ENCODE assay signal across 14 cellular contexts in the genomic region with DNA sequence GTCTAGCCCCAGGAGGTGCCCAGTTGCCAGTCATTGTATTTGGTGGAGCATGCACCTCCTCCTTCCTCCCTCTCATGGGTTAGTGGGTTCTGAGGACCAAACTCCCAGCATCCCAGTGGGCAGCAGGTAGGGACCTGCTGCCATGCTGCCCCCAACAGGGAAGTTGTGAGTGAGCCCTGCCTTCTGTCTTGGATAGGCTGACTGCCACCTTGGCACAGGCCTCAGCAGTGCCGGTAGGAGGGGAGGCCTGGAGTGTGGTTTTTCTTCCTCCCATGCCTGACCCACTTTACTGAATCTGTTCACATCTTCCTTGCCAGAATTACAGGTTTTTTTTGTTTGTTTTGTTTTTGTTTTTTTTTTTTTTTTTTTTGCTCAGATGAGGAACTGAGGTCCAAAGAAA. TPM values are rescaled to one million over a fixed set of nuclear protein-coding genes. Genes with fewer than 3 reads are reported as not detected.
A peak's percentile ranks its signal among the peaks of the same experiment; 100 is the strongest.
DNase-seq lines count a peak whose midpoint lies in the region; ATAC-seq and TF ChIP-seq lines count a peak whose summit lies in the region.
"Had no signal": no experiment of that assay in that cellular context is flagged by ENCODE, and none has a peak within 500 bp of the region (broad histone marks: within the 10 kb centered on the region; RNA-seq: fewer than 3 reads in every experiment).

No MANE protein-coding gene starts in this region.

- no peaks in the 10 kb centered on the region for H3K27me3 ChIP-seq in Panc1 (ENCODE audit: control insufficient read depth, insufficient read depth, low read length)

- H3K36me3 ChIP-seq in Panc1 (ENCODE audit: control insufficient read depth, insufficient read depth, low read length), result no peaks in the 10 kb centered on the region; the same call in 1 of the 2 replicates

- intact Hi-C loops in Panc1 (cut with micrococcal nuclease; ENCODE audit: unreplicated experiment), result no loop called here
- intact Hi-C loops in posterior cingulate gyrus (cut with DNase I), result no loop called here

- H3K4me3 ChIP-seq in Panc1 (ENCODE audit: low read depth in 2 of 2, low read length in 2 of 2), result no peak overlapping the region

- H3K9me3 ChIP-seq in Panc1 (ENCODE audit: control insufficient read depth, insufficient read depth, low read depth, low read length), result no peaks in the 10 kb centered on the region

- H3K4me1 Mint-ChIP-seq in activated T-cell treated with anti-CD3 and anti-CD28 coated beads, Interleukin-2, amount 50 U/mL, for 24 hours (ENCODE audit: low read depth), result peaks cover 72% of the 10 kb centered on the region
- peaks cover 78% of the 10 kb centered on the region for H3K4me1 Mint-ChIP-seq in central memory CD8-positive, alpha-beta T cell

- no TSS peak for BruUV-seq in Panc1 (replicated peaks; lab: Mats Ljungman, UMichigan)

- H3K4me3 Mint-ChIP-seq in activated T-cell treated with anti-CD3 and anti-CD28 coated beads, Interleukin-2, amount 50 U/mL, for 24 hours, result no peak overlapping the region
- H3K4me3 Mint-ChIP-seq in central memory CD8-positive, alpha-beta T cell, result peak overlapping the region; percentile 26
- H3K4me3 Mint-ChIP-seq: memory B cell had no signal

- no peaks in the 10 kb centered on the region for H3K9me3 Mint-ChIP-seq in activated T-cell treated with anti-CD3 and anti-CD28 coated beads, Interleukin-2, amount 50 U/mL, for 24 hours
- H3K9me3 Mint-ChIP-seq in central memory CD8-positive, alpha-beta T cell, result no peaks in the 10 kb centered on the region
- H3K9me3 Mint-ChIP-seq: memory B cell had no signal

- H3K27me3 Mint-ChIP-seq in activated T-cell treated with anti-CD3 and anti-CD28 coated beads, Interleukin-2, amount 50 U/mL, for 24 hours, result no peaks in the 10 kb centered on the region
- no peaks in the 10 kb centered on the region for H3K27me3 Mint-ChIP-seq in central memory CD8-positive, alpha-beta T cell
- H3K27me3 Mint-ChIP-seq: memory B cell had no signal

- H3K27ac ChIP-seq in Panc1 (ENCODE audit: low read length), result no peak overlapping the region

- CTCF ChIA-PET in Panc1 (lab: Charles Lee), result interaction anchor here (0.6 kb wide), 1 partner anchor 31 kb away, joined by 6 read pairs; no protein-coding TSS in a partner anchor

- no peak for DNase-seq in activated T-cell treated with anti-CD3 and anti-CD28 coated beads, Interleukin-2, amount 50 U/mL, for 24 hours
- DNase-seq in activated T-cell treated with anti-CD3 and anti-CD28 coated beads for 4 hours, result no peak
- no peak for DNase-seq in Panc1 (ENCODE audit: low read depth, low spot score)
- no peak for DNase-seq in central memory CD8-positive, alpha-beta T cell (ENCODE audit: low spot score in 2 of 2)
- DNase-seq in posterior cingulate gyrus, result peak in 6 of 10 donors; percentile 34 to 90 (median 66)
- no peak for DNase-seq in NCI-H1092 treated with DMSO at 0.1 percent for 48 hours (lab: John Stamatoyannopoulos, UW)
- DNase-seq in Ammon's horn (ENCODE audit: low spot score), result no peak
- no peak for DNase-seq in NCI-H510A treated with DMSO at 0.1 percent for 48 hours (lab: John Stamatoyannopoulos, UW)
- DNase-seq: ACHN, Calu3, Kasumi-1, NCI-H1694, NCI-H526 treated with DMSO at 0.1 percent for 48 hours had no signal

- H3K36me3 Mint-ChIP-seq in activated T-cell treated with anti-CD3 and anti-CD28 coated beads, Interleukin-2, amount 50 U/mL, for 24 hours (ENCODE audit: low read depth), result peaks cover 80% of the 10 kb centered on the region
- H3K36me3 Mint-ChIP-seq in central memory CD8-positive, alpha-beta T cell (ENCODE audit: insufficient read depth), result peaks cover 37% of the 10 kb centered on the region

- H3K27ac Mint-ChIP-seq in activated T-cell treated with anti-CD3 and anti-CD28 coated beads, Interleukin-2, amount 50 U/mL, for 24 hours, result peak overlapping the region; percentile 89
- H3K27ac Mint-ChIP-seq in central memory CD8-positive, alpha-beta T cell (ENCODE audit: low read depth), result peak overlapping the region; percentile 98
- H3K27ac Mint-ChIP-seq: memory B cell had no signal

- POLR2A ChIA-PET in Panc1 (lab: Charles Lee), result no interaction called here

- in situ Hi-C loops in Panc1 (cut with HindIII; ENCODE audit: low pct_unique_long_range_greater_than_20kb, low sequenced_read_pairs), result no loop called here

- 0 out of 2 replicates have a peak, but pooled peaks have one; percentile 33 for ATAC-seq in Panc1
- no peak for ATAC-seq in central memory CD8-positive, alpha-beta T cell (replicated peaks; ENCODE audit: extremely low read depth, poor library complexity, severe bottlenecking)

- TF ChIP-seq CTCF in Panc1 (IDR thresholded peaks at IDR 0.05), result no peak

- H3K4me1 ChIP-seq in Panc1 (ENCODE audit: control insufficient read depth, insufficient read depth, low read length), result no peaks in the 10 kb centered on the region

RNA-seq across cellular contexts. Expression of gene PLCG1, which starts 24.5 kb away (rescaled TPM):
- total RNA-seq in Panc1 (2021; ENCODE audit: unreplicated experiment), result 159 TPM
- polyA plus RNA-seq in Panc1 (2012; ENCODE audit: insufficient read length), result 189 TPM

Comparison
In these comparisons a context has a peak if more than half of its experiments do, and no peak if none do; other contexts are left out.
1. DNase-seq: peak in posterior cingulate gyrus (6 of 10); none in activated T-cell treated with anti-CD3 and anti-CD28 coated beads, Interleukin-2, amount 50 U/mL, for 24 hours (single experiment), activated T-cell treated with anti-CD3 and anti-CD28 coated beads for 4 hours (single experiment), Panc1 (single experiment), central memory CD8-positive, alpha-beta T cell (0 of 2), NCI-H1092 treated with DMSO at 0.1 percent for 48 hours (single experiment), Ammon's horn (single experiment) and NCI-H510A treated with DMSO at 0.1 percent for 48 hours (single experiment).